ENCODE assay signal across 28 cellular contexts in the genomic region with DNA sequence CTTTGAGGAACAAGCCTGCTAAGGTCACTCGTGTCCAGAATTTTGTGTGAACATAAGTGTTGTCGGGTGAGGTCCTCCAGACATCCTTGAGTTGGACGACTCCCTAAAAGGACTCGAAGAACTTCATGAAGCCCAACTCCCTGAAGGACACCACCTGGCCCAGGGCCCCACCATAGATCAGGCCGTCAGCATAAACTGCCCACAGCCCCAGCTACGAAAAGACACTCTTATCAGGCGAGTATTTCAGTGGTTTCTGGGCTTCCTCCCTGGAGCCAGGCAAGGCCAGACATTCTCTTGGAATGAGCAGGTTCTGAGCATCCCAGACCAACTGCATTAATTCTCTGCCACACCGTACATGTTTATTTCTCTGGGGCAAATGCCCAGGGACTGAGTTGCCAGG.
"Had no signal": no experiment of that assay in that cellular context is flagged by ENCODE, and none has a peak within 500 bp of the region (broad histone marks: within the 10 kb centered on the region; RNA-seq: fewer than 3 reads in every experiment).

No MANE protein-coding gene starts in this region.

- H3K27me3 Mint-ChIP-seq: activated CD4-positive, alpha-beta memory T cell treated with anti-CD3 and anti-CD28 coated beads for 36 hours; activated CD4-positive, alpha-beta T cell treated with anti-CD3 and anti-CD28 coated beads for 36 hours had no signal

- H3K36me3 ChIP-seq: brain microvascular endothelial cell, colonic mucosa, esophagus squamous epithelium, gastroesophageal sphincter had no signal

- H3K9me3 Mint-ChIP-seq: activated CD4-positive, alpha-beta memory T cell treated with anti-CD3 and anti-CD28 coated beads for 36 hours; activated CD4-positive, alpha-beta T cell treated with anti-CD3 and anti-CD28 coated beads, Interleukin-2, amount 10 ng/mL, durations not matched to agents 24 days and 14 days; activated naive CD4-positive, alpha-beta T cell treated with anti-CD3 and anti-CD28 coated beads, Interleukin-2, amount 10 ng/mL, durations not matched to agents 7 days and 5 days; activated naive CD4-positive, alpha-beta T cell treated with anti-CD3 and anti-CD28 coated beads, Interleukin-2, amount 50 U/mL, for 72 hours; activated naive CD8-positive, alpha-beta T cell treated with anti-CD3 and anti-CD28 coated beads, Interleukin-2, amount 10 ng/mL, durations not matched to agents 7 days and 5 days; activated T-helper 1 cell treated with anti-CD3 and anti-CD28 coated beads, Interleukin-12 subunit alpha, Interleukin-12 subunit beta, Interleukin-2, Interleukin-4 antibody, amounts not matched to agents 30 ng/mL and 10 ng/mL and 1 ng/mL, durations not matched to agents 14 hours and 24 hours and 36 hours; activated T-helper 2 cell treated with anti-CD3 and anti-CD28 coated beads, Interferon-gamma antibody, Interleukin-2, Interleukin-4, amounts not matched to agents 10 μg/mL and 5 μg/mL and 100 μg/mL, durations not matched to agents 14 hours and 24 hours and 36 hours had no signal

- H3K27me3 ChIP-seq: brain microvascular endothelial cell, colonic mucosa had no signal

- H3K4me3 Mint-ChIP-seq: activated CD4-positive, alpha-beta memory T cell treated with anti-CD3 and anti-CD28 coated beads for 36 hours; activated CD4-positive, alpha-beta T cell treated with anti-CD3 and anti-CD28 coated beads for 36 hours; activated CD4-positive, alpha-beta T cell treated with anti-CD3 and anti-CD28 coated beads, Interleukin-2, amount 10 ng/mL, durations not matched to agents 24 days and 14 days; activated CD8-positive, alpha-beta memory T cell treated with anti-CD3 and anti-CD28 coated beads, Interleukin-2, amount 10 ng/mL, durations not matched to agents 7 days and 5 days; activated CD8-positive, alpha-beta T cell treated with anti-CD3 and anti-CD28 coated beads, Interleukin-2, amount 10 ng/mL, durations not matched to agents 7 days and 5 days; activated naive CD4-positive, alpha-beta T cell treated with anti-CD3 and anti-CD28 coated beads, Interleukin-2, amount 10 ng/mL, durations not matched to agents 7 days and 5 days; activated naive CD8-positive, alpha-beta T cell treated with anti-CD3 and anti-CD28 coated beads, Interleukin-2, amount 10 ng/mL, durations not matched to agents 7 days and 5 days; activated T-helper 1 cell treated with anti-CD3 and anti-CD28 coated beads, Interleukin-12 subunit alpha, Interleukin-12 subunit beta, Interleukin-2, Interleukin-4 antibody, amounts not matched to agents 30 ng/mL and 10 ng/mL and 1 ng/mL, durations not matched to agents 14 hours and 24 hours and 36 hours had no signal

- ATAC-seq: activated CD4-positive, alpha-beta T cell treated with anti-CD3 and anti-CD28 coated beads for 36 hours; activated CD8-positive, alpha-beta memory T cell treated with anti-CD3 and anti-CD28 coated beads, Interleukin-2, amount 10 ng/mL, durations not matched to agents 7 days and 5 days; activated CD8-positive, alpha-beta T cell treated with anti-CD3 and anti-CD28 coated beads, Interleukin-2, amount 10 ng/mL, durations not matched to agents 7 days and 5 days; activated naive CD4-positive, alpha-beta T cell treated with anti-CD3 and anti-CD28 coated beads, Interleukin-2, amount 50 U/mL, for 72 hours; gastroesophageal sphincter had no signal

- H3K9me3 ChIP-seq: colonic mucosa, esophagus squamous epithelium, gastroesophageal sphincter had no signal

- H3K36me3 Mint-ChIP-seq: activated CD4-positive, alpha-beta memory T cell treated with anti-CD3 and anti-CD28 coated beads for 36 hours; activated CD8-positive, alpha-beta memory T cell treated with anti-CD3 and anti-CD28 coated beads, Interleukin-2, amount 10 ng/mL, durations not matched to agents 7 days and 5 days; activated naive CD4-positive, alpha-beta T cell treated with anti-CD3 and anti-CD28 coated beads, Interleukin-2, amount 10 ng/mL, durations not matched to agents 7 days and 5 days; activated naive CD4-positive, alpha-beta T cell treated with anti-CD3 and anti-CD28 coated beads, Interleukin-2, amount 50 U/mL, for 72 hours; activated naive CD8-positive, alpha-beta T cell treated with anti-CD3 and anti-CD28 coated beads, Interleukin-2, amount 10 ng/mL, durations not matched to agents 7 days and 5 days had no signal

- DNase-seq: activated CD4-positive, alpha-beta memory T cell treated with anti-CD3 and anti-CD28 coated beads for 36 hours; activated CD4-positive, alpha-beta T cell treated with anti-CD3 and anti-CD28 coated beads for 36 hours; activated CD4-positive, alpha-beta T cell treated with anti-CD3 and anti-CD28 coated beads, Interleukin-2, amount 10 ng/mL, durations not matched to agents 24 days and 14 days; activated CD4-positive, CD25-positive, alpha-beta regulatory T cell; activated CD4-positive, CD25-positive, alpha-beta regulatory T cell treated with anti-CD3 and anti-CD28 coated beads, Interleukin-2, amount 50 U/mL, for 72 hours; activated CD8-positive, alpha-beta memory T cell treated with anti-CD3 and anti-CD28 coated beads, Interleukin-2, amount 10 ng/mL, durations not matched to agents 7 days and 5 days; activated CD8-positive, alpha-beta memory T cell treated with anti-CD3 and anti-CD28 coated beads, Interleukin-2, amount 50 U/mL, for 4 hours; activated CD8-positive, alpha-beta T cell treated with anti-CD3 and anti-CD28 coated beads, Interleukin-2, amount 10 ng/mL, durations not matched to agents 7 days and 5 days; activated gamma-delta T cell; activated naive CD4-positive, alpha-beta T cell; activated naive CD4-positive, alpha-beta T cell treated with anti-CD3 and anti-CD28 coated beads, Interleukin-2, amount 10 ng/mL, durations not matched to agents 7 days and 5 days; activated naive CD8-positive, alpha-beta T cell treated with anti-CD3 and anti-CD28 coated beads, Interleukin-2, amount 10 ng/mL, durations not matched to agents 7 days and 5 days; activated T-cell treated with anti-CD3 and anti-CD28 coated beads, Interleukin-2, amount 50 U/mL, for 1 hour; activated T-cell treated with anti-CD3 and anti-CD28 coated beads, Interleukin-2, amount 50 U/mL, for 48 hours; amniotic stem cell; anterior cingulate cortex; brain microvascular endothelial cell; caudate nucleus; colonic mucosa; effector CD8-positive, alpha-beta T cell; esophagus squamous epithelium; foreskin melanocyte; T-helper 2 cell had no signal

- H3K27ac ChIP-seq: brain microvascular endothelial cell, colonic mucosa, epithelial cell of prostate, esophagus squamous epithelium, gastroesophageal sphincter had no signal

- H3K4me3 ChIP-seq: colonic mucosa, esophagus squamous epithelium, gastroesophageal sphincter had no signal

- H3K4me1 ChIP-seq: colonic mucosa, esophagus squamous epithelium, gastroesophageal sphincter had no signal

- H3K27ac Mint-ChIP-seq: activated CD4-positive, alpha-beta memory T cell treated with anti-CD3 and anti-CD28 coated beads for 36 hours; activated CD4-positive, alpha-beta T cell treated with anti-CD3 and anti-CD28 coated beads for 36 hours; activated CD4-positive, alpha-beta T cell treated with anti-CD3 and anti-CD28 coated beads, Interleukin-2, amount 10 ng/mL, durations not matched to agents 24 days and 14 days; activated CD8-positive, alpha-beta memory T cell treated with anti-CD3 and anti-CD28 coated beads, Interleukin-2, amount 10 ng/mL, durations not matched to agents 7 days and 5 days; activated CD8-positive, alpha-beta T cell treated with anti-CD3 and anti-CD28 coated beads, Interleukin-2, amount 10 ng/mL, durations not matched to agents 7 days and 5 days; activated naive CD4-positive, alpha-beta T cell treated with anti-CD3 and anti-CD28 coated beads, Interleukin-2, amount 10 ng/mL, durations not matched to agents 7 days and 5 days; activated naive CD4-positive, alpha-beta T cell treated with anti-CD3 and anti-CD28 coated beads, Interleukin-2, amount 50 U/mL, for 72 hours; activated naive CD8-positive, alpha-beta T cell treated with anti-CD3 and anti-CD28 coated beads, Interleukin-2, amount 10 ng/mL, durations not matched to agents 7 days and 5 days; activated T-helper 1 cell treated with anti-CD3 and anti-CD28 coated beads, Interleukin-12 subunit alpha, Interleukin-12 subunit beta, Interleukin-2, Interleukin-4 antibody, amounts not matched to agents 30 ng/mL and 10 ng/mL and 1 ng/mL, durations not matched to agents 14 hours and 24 hours and 36 hours; activated T-helper 2 cell treated with anti-CD3 and anti-CD28 coated beads, Interferon-gamma antibody, Interleukin-2, Interleukin-4, amounts not matched to agents 10 μg/mL and 5 μg/mL and 100 μg/mL, durations not matched to agents 14 hours and 24 hours and 36 hours had no signal

- H3K4me1 Mint-ChIP-seq: activated CD4-positive, alpha-beta T cell treated with anti-CD3 and anti-CD28 coated beads, Interleukin-2, amount 10 ng/mL, durations not matched to agents 24 days and 14 days; activated CD8-positive, alpha-beta memory T cell treated with anti-CD3 and anti-CD28 coated beads, Interleukin-2, amount 10 ng/mL, durations not matched to agents 7 days and 5 days had no signal
